In genomic region chr15:89812126-89812846, GRCh38 we compare ENCODE assay signal across 11 cellular contexts. TPM values are rescaled to one million over a fixed set of nuclear protein-coding genes. Genes with fewer than 3 reads are reported as not detected.
A peak's percentile ranks its signal among the peaks of the same experiment; 100 is the strongest.
DNase-seq lines count a peak whose midpoint lies in the region; ATAC-seq lines count a peak whose summit lies in the region.
"Had no signal": no experiment of that assay in that cellular context is flagged by ENCODE, and none has a peak within 500 bp of the region (broad histone marks: within the 10 kb centered on the region; RNA-seq: fewer than 3 reads in every experiment).

No MANE protein-coding gene starts in this region.

- ATAC-seq in Right ventricle myocardium inferior (peak; percentile 88), GM19328 (IDR thresholded peaks at IDR 0.05; ENCODE audit: unreplicated experiment) (no peak)
- ATAC-seq: GM12878 had no signal

- DNase-seq in Right ventricle myocardium inferior (ENCODE audit: missing footprints) (peak; percentile 89), cardiac septum (ENCODE audit: low spot score) (no peak), epithelial cell of prostate (ENCODE audit: low read depth, low spot score) (no peak), mucosa of gallbladder (ENCODE audit: low spot score) (peak; percentile 83), caudate nucleus (lab: John Stamatoyannopoulos, UW) (no peak), NCI-H524 (lab: John Stamatoyannopoulos, UW) (no peak)
- no peak for DNase-seq in NK-92 treated with Interleukin-12 subunit alpha and Interleukin-12 subunit beta, amount 100 ng/mL, for 24 hours (lab: John Stamatoyannopoulos, UW)
- DNase-seq: activated CD8-positive, alpha-beta memory T cell treated with anti-CD3 and anti-CD28 coated beads for 24 hours had no signal

- intact Hi-C loops in Right ventricle myocardium inferior (cut with DNase I) (no loop called here), cardiac septum (cut with DNase I) (no loop called here)

- H3K27ac ChIP-seq in epithelial cell of prostate, result peak overlapping the region; percentile 32
- no peak overlapping the region for H3K27ac ChIP-seq in caudate nucleus (ENCODE audit: low read depth, low read length)
- H3K27ac ChIP-seq: KMS-11 had no signal

RNA-seq across cellular contexts. Expression of gene ANPEP, which starts 2.4 kb away (rescaled TPM):
- total RNA-seq in Right ventricle myocardium inferior (9.4 TPM), cardiac septum (4.3 TPM), mucosa of gallbladder (1,600 TPM)

RNA-seq across cellular contexts. Expression of gene MESP2, which starts 36.2 kb away (rescaled TPM):
- 0.51 TPM for total RNA-seq in Right ventricle myocardium inferior
- total RNA-seq in cardiac septum, result 0.19 TPM
- 0.75 TPM for total RNA-seq in mucosa of gallbladder
- total RNA-seq: GM12878 had no signal

Comparison
In these comparisons a context has a peak if more than half of its experiments do, and no peak if none do; other contexts are left out.
1. DNase-seq: peak in Right ventricle myocardium inferior (single experiment) and mucosa of gallbladder (single experiment); none in cardiac septum (single experiment), epithelial cell of prostate (single experiment), caudate nucleus (0 of 61), NK-92 treated with Interleukin-12 subunit alpha and Interleukin-12 subunit beta, amount 100 ng/mL, for 24 hours (single experiment) and NCI-H524 (0 of 2).
2. RNA of gene ANPEP, which starts 2.4 kb away (total RNA-seq): 1,600 TPM in mucosa of gallbladder (single experiment); 9.4 TPM in Right ventricle myocardium inferior (single experiment) and 4.3 TPM in cardiac septum (single experiment); every median in the first group is over 100 times any median in the second.